5 cellular contexts compared by ENCODE assay signal in genomic region chr20:43651650-43652184, GRCh38. TPM values are rescaled to one million over a fixed set of nuclear protein-coding genes. Genes with fewer than 3 reads are reported as not detected.
A peak's percentile ranks its signal among the peaks of the same experiment; 100 is the strongest.
DNase-seq lines count a peak whose midpoint lies in the region; ATAC-seq, FAIRE-seq and TF ChIP-seq lines count a peak whose summit lies in the region.
"Not testable (repeated sequence)": the region's sequence is repeated elsewhere in the genome, so short reads cannot be mapped to it uniquely, and the experiment has no call there.

No MANE protein-coding gene starts in this region.

- H3K4me3 ChIP-seq in HepG2 (replicated peaks in 1 of 3; ENCODE audit: insufficient read depth in 1 of 3, low read depth in 2 of 3, low read length in 3 of 3); testis: not testable (repeated sequence)

- H3K4me2 ChIP-seq in HepG2 (ENCODE audit: low read depth, low read length), result not testable (repeated sequence)

- BruUV-seq in HepG2 (replicated peaks; lab: Mats Ljungman, UMichigan), result not testable (repeated sequence)

- WGBS in HepG2 (ENCODE audit: low lambda C conversion rate), result 94% methylated on average over 10 of the region's 10 CpGs
- WGBS in testis, 2 donors, result 90 to 93% methylated on average over 10 of the region's 10 CpGs

- H3K4me1 Mint-ChIP-seq in WTC11; chondrocyte (ENCODE audit: low read depth): not testable (repeated sequence)

- peaks cover 49% of the 10 kb centered on the region for H3K4me1 ChIP-seq in HepG2 (ENCODE audit: insufficient read depth, low read length)
- H3K4me1 ChIP-seq in testis, result not testable (repeated sequence)

- TF ChIP-seq EP300 in HepG2 (IDR thresholded peaks at IDR 0.05; ENCODE audit: low read depth in 2 of 2, low read length in 2 of 2); HepG2 (CRISPR knock-in tag; IDR thresholded peaks at IDR 0.05; ENCODE audit: borderline replicate concordance): not testable (repeated sequence)

- not testable (repeated sequence) for H3K9me3 Mint-ChIP-seq in WTC11; chondrocyte (ENCODE audit: low read depth)

- H3K27ac ChIP-seq in HepG2 (ENCODE audit: extremely low read length, insufficient read depth, low read length); testis: not testable (repeated sequence)

- H2AFZ ChIP-seq in HepG2 (ENCODE audit: low read length), result not testable (repeated sequence)

- FAIRE-seq in HepG2 (lab: Jason Lieb, UNC), result not testable (repeated sequence)

- not testable (repeated sequence) for H3K4me3 Mint-ChIP-seq in WTC11; chondrocyte (ENCODE audit: unreplicated experiment)

- POLR2A ChIA-PET in WTC11 (lab: Charles Lee), result not testable (repeated sequence)
- POLR2A ChIA-PET in HepG2 (lab: Yijun Ruan, JAX), result interaction anchor here (0.6 to 2.8 kb wide), 5 partner anchors 49 to 1691 kb away, joined by 3 to 18 read pairs (median 4); partner anchors contain the start of genes IFT52 and SRSF6

- not testable (repeated sequence) for TF ChIP-seq RAD21 in HepG2 (CRISPR knock-in tag; IDR thresholded peaks at IDR 0.05)

- not testable (repeated sequence) for H3K27ac Mint-ChIP-seq in WTC11; chondrocyte (ENCODE audit: unreplicated experiment)

- not testable (repeated sequence) for H3K27me3 Mint-ChIP-seq in WTC11 (ENCODE audit: low read depth); chondrocyte (ENCODE audit: low read depth)

- ATAC-seq in WTC11, HepG2: not testable (repeated sequence)

- not testable (repeated sequence) for H3K9me3 ChIP-seq in HepG2 (ENCODE audit: low read length); testis

- H3K27me3 ChIP-seq in HepG2 (ENCODE audit: control insufficient read depth in 1 of 2, insufficient read depth in 2 of 2, low read length in 2 of 2); testis: not testable (repeated sequence)

- TF ChIP-seq CTCF in WTC11 (IDR thresholded peaks at IDR 0.05); chondrocyte (IDR thresholded peaks at IDR 0.05); HepG2 (CRISPR knock-in tag; IDR thresholded peaks at IDR 0.05); testis (IDR thresholded peaks at IDR 0.05): not testable (repeated sequence)

- TF ChIP-seq POLR2A in HepG2 (IDR thresholded peaks at IDR 0.05; ENCODE audit: insufficient read depth in 1 of 2, low read depth in 2 of 2, low read length in 2 of 2); testis (IDR thresholded peaks at IDR 0.05): not testable (repeated sequence)

- in situ Hi-C loops in HepG2 (cut with HindIII; ENCODE audit: extremely low pct_ligation_motif_present, low pct_unique_long_range_greater_than_20kb), result not testable (repeated sequence)

- H3K36me3 ChIP-seq in HepG2 (replicated peaks in 1 of 2; ENCODE audit: control insufficient read depth in 1 of 2, insufficient read depth in 2 of 2, low read length in 2 of 2); testis (ENCODE audit: low read depth, missing control alignments): not testable (repeated sequence)

- H3K79me2 ChIP-seq in HepG2 (ENCODE audit: insufficient read depth, low read length), result not testable (repeated sequence)

- H3K36me3 Mint-ChIP-seq in WTC11; chondrocyte (ENCODE audit: low read depth): not testable (repeated sequence)

- CTCF ChIA-PET in WTC11 (lab: Charles Lee), result interaction anchor here (0.6 kb wide), 1 partner anchor 33 kb away, joined by 4 read pairs; no protein-coding TSS in a partner anchor
- CTCF ChIA-PET in HepG2 (lab: Yijun Ruan, JAX; ENCODE audit: low intra/inter-chr PET ratio, low total read pairs), result not testable (repeated sequence)

- DNase-seq in WTC11 (ENCODE audit: low spot score); HepG2 (ENCODE audit: low spot score): not testable (repeated sequence)
- DNase-seq in chondrocyte (ENCODE audit: low spot score) (peak; percentile 25), posterior vena cava (ENCODE audit: low spot score) (peak; percentile 26), testis (peak; percentile 5)

- intact Hi-C loops in HepG2 (cut with micrococcal nuclease; ENCODE audit: unreplicated experiment); posterior vena cava (cut with DNase I); testis (cut with DNase I; ENCODE audit: low total_unique reads): not testable (repeated sequence)

- H4K20me1 ChIP-seq in HepG2 (ENCODE audit: insufficient read depth, low read length), result not testable (repeated sequence)

- H3K9ac ChIP-seq in HepG2 (ENCODE audit: insufficient read depth, low read depth, low read length), result not testable (repeated sequence)

TF ChIP-seq in WTC11, 78 proteins besides CTCF, POLR2A, EP300 and RAD21:
- TF ChIP-seq ZNF121 (CRISPR knock-in tag; IDR thresholded peaks at IDR 0.05), result peak; percentile 27; the same call in 1 of the 2 replicates
TF ChIP-seq in WTC11: peak in this region for 1; not testable (repeated sequence) for 77.

TF ChIP-seq in HepG2, 621 proteins besides CTCF, POLR2A, EP300 and RAD21:
- 0 out of 2 replicates have a peak, but pooled peaks have one; percentile 45 for TF ChIP-seq ZNF224 (CRISPR knock-in tag; IDR thresholded peaks at IDR 0.05)
- peak; percentile 39; the same call in 1 of the 2 replicates for TF ChIP-seq ZNF598 (CRISPR knock-in tag; IDR thresholded peaks at IDR 0.05; ENCODE audit: borderline replicate concordance)
- 0 out of 2 replicates have a peak, but pooled peaks have one; percentile 39 for TF ChIP-seq ZFYVE20 (CRISPR knock-in tag; IDR thresholded peaks at IDR 0.05; ENCODE audit: borderline replicate concordance, low read depth)
- peak; percentile 7 for TF ChIP-seq TEAD3 (CRISPR knock-in tag; optimal IDR thresholded peaks at IDR 0.05; ENCODE audit: borderline replicate concordance)
- 0 out of 2 replicates have a peak, but pooled peaks have one; percentile 81 for TF ChIP-seq CC2D1A (CRISPR knock-in tag; IDR thresholded peaks at IDR 0.05)
- peak; percentile 23; the same call in 1 of the 2 replicates for TF ChIP-seq ZBTB33 (CRISPR knock-in tag; IDR thresholded peaks at IDR 0.05)
- TF ChIP-seq ZNF768 (CRISPR knock-in tag; IDR thresholded peaks at IDR 0.05), result 0 out of 2 replicates have a peak, but pooled peaks have one; percentile 9
- TF ChIP-seq ARNT2 (CRISPR knock-in tag; IDR thresholded peaks at IDR 0.05; ENCODE audit: low read depth), result peak; percentile 66; the same call in 1 of the 2 replicates
- peak; percentile 77 for TF ChIP-seq ZMYM3 (CRISPR knock-in tag; IDR thresholded peaks at IDR 0.05)
- 0 out of 2 replicates have a peak, but pooled peaks have one; percentile 23 for TF ChIP-seq HIVEP1 (CRISPR knock-in tag; IDR thresholded peaks at IDR 0.05)
- peak; percentile 93 for TF ChIP-seq ZNF121 (CRISPR knock-in tag; IDR thresholded peaks at IDR 0.05)

RNA-seq across cellular contexts. Expression of gene MYBL2, which starts 15.2 kb away (rescaled TPM):
- total RNA-seq in WTC11 (2021) (133 to 166 TPM (median 133 TPM) in 3 replicates), chondrocyte (14.6 to 16.8 TPM (median 15.7 TPM) in 3 replicates), HepG2 (2016; rRNA removed; fragmentation: Illumina TruSeq; extraction: Trizol) (66.2 and 76.9 TPM in 2 replicates), posterior vena cava (under 1 TPM; 0.24 to 0.60 TPM), testis (10 to 100 TPM; 27.7 to 32.9 TPM)
- total RNA-seq in HepG2 (2016; cell fraction: cytosol; rRNA removed; fragmentation: Illumina TruSeq; extraction: Trizol; ENCODE audit: low read depth), result 59.0 and 62.0 TPM in 2 replicates
- total RNA-seq in HepG2 (2016; cell fraction: insoluble cytoplasmic fraction; rRNA removed; fragmentation: Illumina TruSeq; extraction: Trizol), result 56.5 and 69.8 TPM in 2 replicates
- total RNA-seq in HepG2 (2016; cell fraction: membrane; rRNA removed; fragmentation: Illumina TruSeq; extraction: Trizol), result 143 and 144 TPM in 2 replicates
- total RNA-seq in HepG2 (2016; cell fraction: nucleus; rRNA removed; fragmentation: Illumina TruSeq; extraction: Trizol), result 31.9 and 37.0 TPM in 2 replicates
- polyA plus RNA-seq in HepG2 (2011; rRNA removed) (8.7 and 11.9 TPM in 2 replicates), testis (ENCODE audit: insufficient read depth, low read depth, low replicate concordance) (31.2 TPM)
- 8.2 and 15.1 TPM in 2 replicates for polyA plus RNA-seq in HepG2 (2011; cell fraction: cytosol; rRNA removed)
- 11.9 and 16.1 TPM in 2 replicates for polyA plus RNA-seq in HepG2 (2011; cell fraction: nucleus; rRNA removed)
- polyA plus RNA-seq in HepG2 (2012), result 13.6 and 29.5 TPM in 2 replicates
- polyA plus RNA-seq in HepG2 (2016; cell fraction: cytosol; fragmentation: Illumina TruSeq; extraction: Trizol; ENCODE audit: low read depth), result 102 and 115 TPM in 2 replicates
- 97.7 and 135 TPM in 2 replicates for polyA plus RNA-seq in HepG2 (2016; cell fraction: insoluble cytoplasmic fraction; fragmentation: Illumina TruSeq; extraction: Trizol; ENCODE audit: low read depth)
- polyA plus RNA-seq in HepG2 (2016; cell fraction: membrane; fragmentation: Illumina TruSeq; extraction: Trizol; ENCODE audit: low read depth), result 207 and 227 TPM in 2 replicates
- 95.0 and 101 TPM in 2 replicates for polyA plus RNA-seq in HepG2 (2016; cell fraction: nucleus; fragmentation: Illumina TruSeq; extraction: Trizol; ENCODE audit: insufficient read depth, low read depth)
- polyA minus RNA-seq in HepG2 (2011; rRNA and poly(A)+ RNA removed; ENCODE audit: low replicate concordance), result 22.9 and 110 TPM in 2 replicates
- 11.1 and 17.9 TPM in 2 replicates for polyA minus RNA-seq in HepG2 (2011; cell fraction: cytosol; rRNA and poly(A)+ RNA removed)
- 5.3 and 8.1 TPM in 2 replicates for polyA minus RNA-seq in HepG2 (2011; cell fraction: nucleus; rRNA and poly(A)+ RNA removed)
